In the genomic region with DNA sequence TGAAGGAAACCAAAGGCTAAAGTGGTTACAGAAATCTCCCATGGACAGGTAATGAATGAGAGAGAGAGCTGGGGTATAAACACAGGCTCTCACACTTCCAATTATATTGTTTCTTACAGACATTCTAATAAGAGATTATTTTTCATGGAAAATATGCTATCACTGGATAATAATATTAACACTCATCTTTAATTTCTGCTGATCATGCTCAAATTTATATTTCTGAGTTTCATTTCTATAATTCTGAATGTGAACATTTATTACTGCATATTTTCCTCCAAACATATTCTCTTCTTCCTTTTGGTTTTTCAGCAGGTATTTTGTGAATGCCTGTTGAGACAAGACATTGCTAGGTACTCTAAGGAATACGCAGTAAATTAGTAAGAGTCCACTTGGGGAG, we compare ENCODE assay signal across 9 cellular contexts.
"Had no signal": no experiment of that assay in that cellular context is flagged by ENCODE, and none has a peak within 500 bp of the region (broad histone marks: within the 10 kb centered on the region; RNA-seq: fewer than 3 reads in every experiment).

No MANE protein-coding gene starts in this region.

- H3K4me2 ChIP-seq: GM23338, KMS-11 had no signal

- H3K27ac ChIP-seq: KMS-11 had no signal

- DNase-seq: H9, HCEC 1CT, Kasumi-1, KBM-7 had no signal

- H3K9ac ChIP-seq: KMS-11 had no signal

- FAIRE-seq: H1, H54, HTR-8/SVneo had no signal

- H3K4me3 ChIP-seq: GM23338 had no signal

- ATAC-seq: GM23338 had no signal

- H2AFZ ChIP-seq: GM23338 had no signal
